In genomic region chr6:33314943-33315752, GRCh38 we compare ENCODE assay signal across 8 cellular contexts. TPM values are rescaled to one million over a fixed set of nuclear protein-coding genes. Genes with fewer than 3 reads are reported as not detected.
DNase-seq lines count a peak whose midpoint lies in the region; ATAC-seq and TF ChIP-seq lines count a peak whose summit lies in the region.

No MANE protein-coding gene starts in this region.

- POLR2A ChIA-PET in BJ (lab: Charles Lee), result no interaction called here

- TF ChIP-seq CTCF in BJ (IDR thresholded peaks at IDR 0.05; ENCODE audit: insufficient read depth, low read depth, low read length), result no peak

- no peak for ATAC-seq in stimulated activated naive CD8-positive, alpha-beta T cell treated with anti-CD3 and anti-CD28 coated beads, Interleukin-15, Interleukin-2, amounts not matched to agents 100 U/mL and 50 U/mL, for 24 hours

- H3K4me3 ChIP-seq in BJ (ENCODE audit: low read depth, low read length), result peak overlapping the region; percentile 73
- peak overlapping the region; percentile 95 for H3K4me3 ChIP-seq in adipocyte (ENCODE audit: low read length)
- H3K4me3 ChIP-seq in iPS-18c (ENCODE audit: insufficient read depth, low read depth, low read length), result peak overlapping the region; percentile 87

- peak overlapping the region; percentile 99 for H3K9ac ChIP-seq in adipocyte (ENCODE audit: low read length)

- H3K9me3 ChIP-seq in adipocyte (ENCODE audit: control insufficient read depth, low read length) (no peaks in the 10 kb centered on the region), iPS-18c (ENCODE audit: control insufficient read depth, insufficient read depth, low read length) (peaks cover 2% of the 10 kb centered on the region)

- no peaks in the 10 kb centered on the region for H3K27me3 ChIP-seq in BJ (ENCODE audit: control insufficient read depth, insufficient read depth, low read length)
- H3K27me3 ChIP-seq in adipocyte (replicated peaks; ENCODE audit: control insufficient read depth, insufficient read depth, low read length), result no peaks in the 10 kb centered on the region

- H3K36me3 ChIP-seq in BJ (ENCODE audit: control insufficient read depth, insufficient read depth, low read length) (peaks cover 17% of the 10 kb centered on the region), adipocyte (ENCODE audit: control insufficient read depth, insufficient read depth, low read length, severe bottlenecking) (peaks cover 15% of the 10 kb centered on the region)

- DNase-seq in BJ (ENCODE audit: low read depth) (no peak), HPDE6-E6E7 (ENCODE audit: extremely low spot score) (peak; percentile 15), adipocyte (ENCODE audit: low read depth) (peak; percentile 35), SKM-1 treated with dmso at 0.1 percent for 144 hours (lab: John Stamatoyannopoulos, UW; ENCODE audit: unreplicated experiment) (no peak), hippocampal formation (lab: John Stamatoyannopoulos, UW) (no peak), COLO829 (ENCODE audit: low spot score) (no peak)
- peak; percentile 35 for DNase-seq in stimulated activated naive CD8-positive, alpha-beta T cell treated with anti-CD3 and anti-CD28 coated beads, Interleukin-15, Interleukin-2, amounts not matched to agents 100 U/mL and 50 U/mL, for 24 hours

- peaks cover 44% of the 10 kb centered on the region for H3K4me1 ChIP-seq in adipocyte (ENCODE audit: control insufficient read depth, insufficient read depth, low read length)

- CTCF ChIA-PET in BJ (lab: Yijun Ruan, JAX), result no interaction called here

RNA-seq across cellular contexts. Expression of gene TAPBP, which starts 1.3 kb away (rescaled TPM):
- polyA plus RNA-seq in BJ (2011; rRNA removed), result 23.1 and 37.9 TPM in 2 replicates
- polyA minus RNA-seq in BJ (2011; rRNA and poly(A)+ RNA removed), result 21.8 and 33.1 TPM in 2 replicates

RNA-seq across cellular contexts. Expression of gene ZBTB22, which starts 2.4 kb away (rescaled TPM):
- 10.6 and 13.6 TPM in 2 replicates for polyA plus RNA-seq in BJ (2011; rRNA removed)
- 11.8 and 18.2 TPM in 2 replicates for polyA minus RNA-seq in BJ (2011; rRNA and poly(A)+ RNA removed)

RNA-seq across cellular contexts. Expression of gene DAXX, which starts 7.6 kb away (rescaled TPM):
- polyA plus RNA-seq in BJ (2011; rRNA removed), result 37.5 and 46.9 TPM in 2 replicates
- polyA minus RNA-seq in BJ (2011; rRNA and poly(A)+ RNA removed), result 11.8 and 18.3 TPM in 2 replicates

RNA-seq across cellular contexts. Expression of gene RGL2, which starts 16.4 kb away (rescaled TPM):
- polyA plus RNA-seq in BJ (2011; rRNA removed), result 24.2 and 35.2 TPM in 2 replicates
- 25.3 and 28.3 TPM in 2 replicates for polyA minus RNA-seq in BJ (2011; rRNA and poly(A)+ RNA removed)

RNA-seq across cellular contexts. Expression of gene PFDN6, which starts 25.7 kb away (rescaled TPM):
- polyA plus RNA-seq in BJ (2011; rRNA removed), result 49.0 and 55.5 TPM in 2 replicates
- 7.4 and 10.3 TPM in 2 replicates for polyA minus RNA-seq in BJ (2011; rRNA and poly(A)+ RNA removed)

Comparison
In these comparisons a context has a peak if more than half of its experiments do, and no peak if none do; other contexts are left out.
1. DNase-seq: peak in HPDE6-E6E7 (single experiment), adipocyte (single experiment) and stimulated activated naive CD8-positive, alpha-beta T cell treated with anti-CD3 and anti-CD28 coated beads, Interleukin-15, Interleukin-2, amounts not matched to agents 100 U/mL and 50 U/mL, for 24 hours (single experiment); none in BJ (single experiment), SKM-1 treated with dmso at 0.1 percent for 144 hours (single experiment), hippocampal formation (0 of 2) and COLO829 (single experiment).
2. Peak in every context shown above with its lines, with median percentiles within 50 percentile points of each other: H3K4me3 ChIP-seq.